In the genomic region with DNA sequence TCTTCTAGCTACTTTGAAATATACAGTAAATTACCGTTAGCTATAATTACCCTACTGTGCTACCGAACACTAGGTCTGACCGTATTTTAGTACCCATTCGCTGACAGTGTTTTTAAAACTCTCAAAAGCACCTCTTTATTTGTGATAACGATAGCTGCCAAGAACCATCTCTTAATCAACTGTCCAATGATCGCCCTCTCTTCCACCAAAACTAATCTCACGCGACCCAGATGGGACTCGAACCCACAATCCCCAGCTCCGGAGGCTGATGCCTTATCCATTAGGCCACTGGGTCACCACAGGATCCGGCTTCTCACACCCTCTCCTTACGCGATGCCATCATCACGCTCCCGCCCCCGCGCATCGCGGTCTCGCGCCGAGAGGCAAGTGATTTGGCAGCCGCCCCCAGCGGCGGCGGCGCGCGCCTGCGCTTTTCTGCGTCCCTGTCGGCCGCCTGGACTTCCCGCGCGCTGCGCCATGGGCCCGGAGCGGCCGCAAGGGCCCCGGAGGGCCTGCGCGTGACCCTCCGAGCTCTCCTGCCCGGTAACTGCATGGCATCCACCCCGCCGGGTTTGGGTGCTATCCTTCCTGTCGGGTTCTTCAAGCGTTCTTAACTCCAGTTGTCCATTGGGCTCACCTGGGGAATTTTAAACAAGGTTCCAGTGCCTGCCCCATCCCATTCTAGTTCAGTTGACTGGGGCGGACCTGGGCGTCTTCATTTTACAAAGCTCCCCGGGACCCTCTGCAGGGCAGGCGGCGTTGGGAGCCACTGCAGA, we compare ENCODE assay signal across 8 cellular contexts. TPM values are rescaled to one million over a fixed set of nuclear protein-coding genes. Genes with fewer than 3 reads are reported as not detected.
DNase-seq lines count a peak whose midpoint lies in the region; ATAC-seq and TF ChIP-seq lines count a peak whose summit lies in the region.

No MANE protein-coding gene starts in this region.

- H3K36me3 ChIP-seq in upper lobe of right lung, result no peaks in the 10 kb centered on the region

- ATAC-seq in HG02870 (IDR thresholded peaks at IDR 0.05; ENCODE audit: unreplicated experiment) (peak; percentile 80), left cardiac atrium (peak; percentile 96 to 98), upper lobe of right lung (peak; percentile 99)

- peaks cover 6% of the 10 kb centered on the region for H3K4me1 ChIP-seq in upper lobe of right lung

- intact Hi-C loops in left cardiac atrium (cut with DNase I), result loop anchor here in 1 of 2 donors (2.0 kb wide), 1 partner anchor 25 kb away; no protein-coding TSS in a partner anchor
- intact Hi-C loops in posterior vena cava (cut with DNase I), result no loop called here
- intact Hi-C loops in upper lobe of right lung (cut with DNase I), result no loop called here

- peak; percentile 28 for TF ChIP-seq CTCF in GM13977 (IDR thresholded peaks at IDR 0.05; ENCODE audit: extremely low read depth, insufficient read depth, missing control alignments)
- TF ChIP-seq CTCF in upper lobe of right lung (IDR thresholded peaks at IDR 0.05), result peak; percentile 50

- in situ Hi-C loops in GM13977 (cut with MboI; ENCODE audit: low pct_unique_long_range_greater_than_20kb, low sequenced_read_pairs, unreplicated experiment), result no loop called here

- H3K9me3 ChIP-seq in upper lobe of right lung, result no peaks in the 10 kb centered on the region

- DNase-seq in GM13977 (ENCODE audit: low spot score), result peak; percentile 96
- DNase-seq in NCI-H1436 treated with DMSO at 0.1 percent for 48 hours (lab: John Stamatoyannopoulos, UW), result peak; percentile 79
- DNase-seq in T follicular helper cell (ENCODE audit: low read depth), result peak; percentile 88
- DNase-seq in amniotic stem cell (lab: John Stamatoyannopoulos, UW), result peak; percentile 71
- peak; percentile 94 for DNase-seq in left cardiac atrium
- DNase-seq in posterior vena cava (ENCODE audit: low spot score), result peak; percentile 99
- peak; percentile 97 for DNase-seq in upper lobe of right lung

- peak overlapping the region; percentile 67 for H3K4me3 ChIP-seq in upper lobe of right lung

- H3K27me3 ChIP-seq in upper lobe of right lung, result no peaks in the 10 kb centered on the region

- peak overlapping the region; percentile 88 for H3K27ac ChIP-seq in upper lobe of right lung

RNA-seq across cellular contexts. Expression of a gene that starts 15.7 kb away (rescaled TPM):
- total RNA-seq in left cardiac atrium (10 to 100 TPM; 21.8 to 40.2 TPM), posterior vena cava (10 to 100 TPM; 29.2 to 30.8 TPM), upper lobe of right lung (27.0 TPM)

RNA-seq across cellular contexts. Expression of a gene that starts 23.6 kb away (rescaled TPM):
- total RNA-seq in left cardiac atrium (10 to 100 TPM in 1 of 2 donors, 1 to 10 TPM in 1; 8.2 to 14.2 TPM), posterior vena cava (10 to 100 TPM in 1 of 2 donors, 1 to 10 TPM in 1; 7.3 to 21.9 TPM), upper lobe of right lung (5.3 TPM)

Comparison
In these comparisons a context has a peak if more than half of its experiments do, and no peak if none do; other contexts are left out.
1. Peak in every context shown above with its lines: DNase-seq, ATAC-seq, H3K4me3 ChIP-seq and H3K27ac ChIP-seq.